Comparison of ENCODE assay signal across 8 cellular contexts in genomic region chr1:110674337-110675059, GRCh38. TPM values are rescaled to one million over a fixed set of nuclear protein-coding genes. Genes with fewer than 3 reads are reported as not detected.
A peak's percentile ranks its signal among the peaks of the same experiment; 100 is the strongest.
DNase-seq lines count a peak whose midpoint lies in the region; ATAC-seq and TF ChIP-seq lines count a peak whose summit lies in the region.

TSS of gene KCNA3 (minus strand) at chr1:110674940. CDS start at chr1:110674809, 131 bp downstream.

- POLR2A ChIA-PET in AG04450 (lab: Yijun Ruan, JAX) = no interaction called here

- H3K27ac ChIP-seq in AG04450 (ENCODE audit: low read depth, low read length) (no peak within 1 kb of the TSS), hepatocyte (no peak within 1 kb of the TSS), skin epidermis (peak within 1 kb of the TSS; percentile 28 to 92 (median 67))

- DNase-seq in AG04450 (ENCODE audit: low read depth, low spot score) = no peak
- DNase-seq in NOMO-1 treated with DMSO at 0.1 percent for 48 hours (lab: John Stamatoyannopoulos, UW; ENCODE audit: unreplicated experiment) = peak; percentile 55
- DNase-seq in activated gamma-delta T cell treated with Interleukin-2 at 50 U/mL for 16 hours = peak; percentile 66
- peak; percentile 32 for DNase-seq in hepatocyte (ENCODE audit: low spot score)
- DNase-seq in NCI-H128 (lab: John Stamatoyannopoulos, UW; ENCODE audit: unreplicated experiment) = no peak

- no peaks in the 10 kb centered on the region for H3K79me2 ChIP-seq in hepatocyte

- H3K4me2 ChIP-seq in hepatocyte = peak within 1 kb of the TSS; percentile 98

- H3K4me3 ChIP-seq in AG04450 (ENCODE audit: low read depth, low read length) (peak within 1 kb of the TSS; percentile 32; the same call in 1 of the 2 replicates), hepatocyte (peak within 1 kb of the TSS; percentile 49), skin epidermis (peak within 1 kb of the TSS; percentile 46 to 60 (median 52))

- H3K36me3 ChIP-seq in hepatocyte (replicated peaks; ENCODE audit: insufficient read depth, low read depth) = no peaks in the 10 kb centered on the region

- 3% methylated on average over 59 of the region's 97 CpGs for WGBS in hepatocyte (ENCODE audit: low lambda C conversion rate, missing lambda C conversion rate)

- H4K20me1 ChIP-seq in hepatocyte (ENCODE audit: insufficient read depth, poor library complexity, severe bottlenecking) = no peaks in the 10 kb centered on the region

- H2AFZ ChIP-seq in hepatocyte = peak within 1 kb of the TSS; percentile 71

- H3K27me3 ChIP-seq in AG04450 (ENCODE audit: control insufficient read depth, insufficient read depth, low read length) (peaks cover 38% of the 10 kb centered on the region), hepatocyte (peaks cover 84% of the 10 kb centered on the region)

- peaks cover 11% of the 10 kb centered on the region for H3K9me3 ChIP-seq in AG04450 (ENCODE audit: control insufficient read depth, insufficient read depth, low read length)
- H3K9me3 ChIP-seq in hepatocyte (ENCODE audit: low read depth) = no peaks in the 10 kb centered on the region

- H3K4me1 ChIP-seq in hepatocyte (ENCODE audit: insufficient read depth) = no peaks in the 10 kb centered on the region

- TF ChIP-seq CTCF in AG04450 (IDR thresholded peaks at IDR 0.05; ENCODE audit: low read depth, low read length) (no peak), hepatocyte (IDR thresholded peaks at IDR 0.05; ENCODE audit: poor library complexity) (peak; percentile 14)

- CTCF ChIA-PET in AG04450 (lab: Charles Lee) = no interaction called here

- H3K9me2 ChIP-seq in hepatocyte (replicated peaks; ENCODE audit: insufficient read depth) = no peaks in the 10 kb centered on the region

- peak; percentile 35 for ATAC-seq in GM21529 (IDR thresholded peaks at IDR 0.05; ENCODE audit: unreplicated experiment)
- no peak for ATAC-seq in HG03097 (IDR thresholded peaks at IDR 0.05; ENCODE audit: low FRiP score, unreplicated experiment)

RNA-seq across cellular contexts. Expression of gene KCNA3, which starts in this region (rescaled TPM):
- polyA plus RNA-seq in AG04450 (2011; rRNA removed) (0.12 and 0.16 TPM in 2 replicates), hepatocyte (not detected in 2 replicates)
- 0.22 and 0.69 TPM in 2 replicates for polyA minus RNA-seq in AG04450 (2011; rRNA and poly(A)+ RNA removed)
- total RNA-seq in hepatocyte = 0.20 and 0.43 TPM in 2 replicates

Comparison
In these comparisons a context has a peak if more than half of its experiments do, and no peak if none do; other contexts are left out.
1. Peak in DNase-seq, H3K4me3 ChIP-seq and H3K4me2 ChIP-seq in hepatocyte; RNA of the gene not detected or under 1 TPM.
2. DNase-seq: peak in NOMO-1 treated with DMSO at 0.1 percent for 48 hours (single experiment) and activated gamma-delta T cell treated with Interleukin-2 at 50 U/mL for 16 hours (single experiment); none in AG04450 (single experiment) and NCI-H128 (single experiment).
3. H3K27ac ChIP-seq: peak in skin epidermis (21 of 21); none in AG04450 (single experiment) and hepatocyte (single experiment).
4. Peak in every context shown above with its lines, with median percentiles within 50 percentile points of each other: H3K4me3 ChIP-seq.